Comparison of ENCODE assay signal across 1 cellular context in genomic region chr15:101446527-101447167, GRCh38.
TF ChIP-seq lines count a peak whose summit lies in the region.

No MANE protein-coding gene starts in this region.

TF ChIP-seq in HepG2, 621 proteins besides CTCF, POLR2A, EP300 and RAD21 (continued from another document and continues in another):
- no peak for TF ChIP-seq ZHX2 (IDR thresholded peaks at IDR 0.05; ENCODE audit: low read depth)
- no peak for TF ChIP-seq ZHX2 (CRISPR knock-in tag; IDR thresholded peaks at IDR 0.05; ENCODE audit: borderline replicate concordance)
- TF ChIP-seq ZBTB8A (CRISPR knock-in tag; IDR thresholded peaks at IDR 0.05; ENCODE audit: borderline replicate concordance, low read depth), result no peak
- TF ChIP-seq ZNF512 (CRISPR knock-in tag; IDR thresholded peaks at IDR 0.05), result no peak
- no peak for TF ChIP-seq ZNF878 (CRISPR knock-in tag; IDR thresholded peaks at IDR 0.05)
- no peak for TF ChIP-seq ZNF674 (CRISPR knock-in tag; IDR thresholded peaks at IDR 0.05; ENCODE audit: low read depth)
- no peak for TF ChIP-seq ZNF136 (CRISPR knock-in tag; IDR thresholded peaks at IDR 0.05; ENCODE audit: low read depth)
- TF ChIP-seq PRMT3 (CRISPR knock-in tag; IDR thresholded peaks at IDR 0.05; ENCODE audit: borderline replicate concordance, low read depth), result no peak
- no peak for TF ChIP-seq HES4 (CRISPR knock-in tag; IDR thresholded peaks at IDR 0.05; ENCODE audit: borderline replicate concordance)
- TF ChIP-seq MAFF (IDR thresholded peaks at IDR 0.05; ENCODE audit: low read depth, low read length), result 0 out of 2 replicates have a peak, but pooled peaks have one; percentile 1
- TF ChIP-seq HOXD1 (CRISPR knock-in tag; IDR thresholded peaks at IDR 0.05), result no peak
- no peak; the same call in 1 of the 2 replicates for TF ChIP-seq ARNT2 (CRISPR knock-in tag; IDR thresholded peaks at IDR 0.05; ENCODE audit: low read depth)
- TF ChIP-seq ZBTB49 (CRISPR knock-in tag; IDR thresholded peaks at IDR 0.05; ENCODE audit: borderline replicate concordance), result no peak
- TF ChIP-seq MEF2D (CRISPR knock-in tag; IDR thresholded peaks at IDR 0.05), result peak; percentile 56; the same call in 1 of the 2 replicates
- TF ChIP-seq NCOA2 (CRISPR knock-in tag; IDR thresholded peaks at IDR 0.05), result peak; percentile 36; the same call in 1 of the 2 replicates
- TF ChIP-seq ZNF646 (CRISPR knock-in tag; IDR thresholded peaks at IDR 0.05), result no peak
- no peak for TF ChIP-seq ZNF30 (CRISPR knock-in tag; IDR thresholded peaks at IDR 0.05)
- peak; percentile 42; the same call in 1 of the 2 replicates for TF ChIP-seq FOXA3 (CRISPR knock-in tag; IDR thresholded peaks at IDR 0.05)
- no peak for TF ChIP-seq ZNF746 (CRISPR knock-in tag; IDR thresholded peaks at IDR 0.05)
- no peak for TF ChIP-seq ZNF737 (CRISPR knock-in tag; IDR thresholded peaks at IDR 0.05; ENCODE audit: borderline replicate concordance)
- TF ChIP-seq CENPBD1 (CRISPR knock-in tag; IDR thresholded peaks at IDR 0.05; ENCODE audit: borderline replicate concordance, low read depth), result no peak
- no peak for TF ChIP-seq KDM4B (CRISPR knock-in tag; IDR thresholded peaks at IDR 0.05)
- no peak for TF ChIP-seq IRF9 (CRISPR knock-in tag; IDR thresholded peaks at IDR 0.05; ENCODE audit: borderline replicate concordance)
- 0 out of 2 replicates have a peak, but pooled peaks have one; percentile 38 for TF ChIP-seq ELF3 (CRISPR knock-in tag; IDR thresholded peaks at IDR 0.05)
- 0 out of 2 replicates have a peak, but pooled peaks have one; percentile 46 for TF ChIP-seq HIVEP1 (CRISPR knock-in tag; IDR thresholded peaks at IDR 0.05)
- TF ChIP-seq EHMT2 (IDR thresholded peaks at IDR 0.05; ENCODE audit: borderline replicate concordance, low read depth, low read length), result no peak
- TF ChIP-seq HMG20B (CRISPR knock-in tag; conservative IDR thresholded peaks at IDR 0.05), result no peak
- 0 out of 2 replicates have a peak, but pooled peaks have one; percentile 41 for TF ChIP-seq ZNF205 (CRISPR knock-in tag; IDR thresholded peaks at IDR 0.05)
- no peak for TF ChIP-seq ZNF598 (CRISPR knock-in tag; IDR thresholded peaks at IDR 0.05; ENCODE audit: borderline replicate concordance)
- TF ChIP-seq ZNF121 (CRISPR knock-in tag; IDR thresholded peaks at IDR 0.05), result no peak
- no peak for TF ChIP-seq ZBTB4 (CRISPR knock-in tag; IDR thresholded peaks at IDR 0.05; ENCODE audit: borderline replicate concordance)
- TF ChIP-seq SIX4 (CRISPR knock-in tag; IDR thresholded peaks at IDR 0.05), result no peak
- TF ChIP-seq ZNF615 (CRISPR knock-in tag; IDR thresholded peaks at IDR 0.05; ENCODE audit: borderline replicate concordance), result no peak
- TF ChIP-seq NR2C2 (CRISPR knock-in tag; IDR thresholded peaks at IDR 0.05; ENCODE audit: borderline replicate concordance), result peak; percentile 52; the same call in 1 of the 2 replicates
- no peak for TF ChIP-seq ZSCAN5A (CRISPR knock-in tag; IDR thresholded peaks at IDR 0.05; ENCODE audit: borderline replicate concordance)
- TF ChIP-seq PAWR (CRISPR knock-in tag; IDR thresholded peaks at IDR 0.05; ENCODE audit: borderline replicate concordance), result no peak
- TF ChIP-seq JUN (CRISPR knock-in tag; IDR thresholded peaks at IDR 0.05), result no peak
- no peak for TF ChIP-seq ZNF550 (CRISPR knock-in tag; IDR thresholded peaks at IDR 0.05; ENCODE audit: borderline replicate concordance)
